18 cellular contexts compared by ENCODE assay signal in the genomic region with DNA sequence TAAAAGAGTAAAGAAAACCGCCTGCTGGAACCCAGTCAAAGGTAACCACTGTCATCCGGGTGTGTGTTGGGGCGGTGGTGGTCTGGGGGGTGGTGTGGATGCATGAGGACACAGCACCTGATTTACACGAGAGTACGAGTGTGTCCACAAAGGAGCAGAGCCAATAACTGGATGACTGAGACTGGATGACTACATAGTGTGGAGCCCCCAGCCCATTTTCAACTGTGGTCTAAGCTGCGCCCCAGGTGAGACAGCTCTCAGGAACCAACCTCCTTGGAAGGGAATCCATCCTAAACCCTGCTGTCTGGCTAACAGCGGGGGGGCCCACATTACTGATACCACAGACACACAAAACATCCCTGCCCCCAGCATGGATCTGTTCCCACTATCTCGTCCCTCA. TPM values are rescaled to one million over a fixed set of nuclear protein-coding genes. Genes with fewer than 3 reads are reported as not detected.
DNase-seq lines count a peak whose midpoint lies in the region; ATAC-seq and TF ChIP-seq lines count a peak whose summit lies in the region.
"Had no signal": no experiment of that assay in that cellular context is flagged by ENCODE, and none has a peak within 500 bp of the region (broad histone marks: within the 10 kb centered on the region; RNA-seq: fewer than 3 reads in every experiment).

No MANE protein-coding gene starts in this region.

- peaks cover 7% of the 10 kb centered on the region for H3K27me3 ChIP-seq in hepatocyte
- no peaks in the 10 kb centered on the region for H3K27me3 ChIP-seq in upper lobe of right lung
- H3K27me3 ChIP-seq in left ventricle myocardium inferior (ENCODE audit: low read depth) = peaks cover 30% of the 10 kb centered on the region
- H3K27me3 ChIP-seq: SJCRH30 had no signal

- no peaks in the 10 kb centered on the region for H3K4me1 ChIP-seq in hepatocyte (ENCODE audit: insufficient read depth)
- peaks cover 9% of the 10 kb centered on the region for H3K4me1 ChIP-seq in upper lobe of right lung
- peaks cover 10% of the 10 kb centered on the region for H3K4me1 ChIP-seq in left ventricle myocardium inferior
- H3K4me1 ChIP-seq: SJCRH30 had no signal

- intact Hi-C loops in upper lobe of right lung (cut with DNase I) = loop anchor here (10.0 kb wide), 1 partner anchor 407 kb away; no protein-coding TSS in a partner anchor
- intact Hi-C loops in left ventricle myocardium inferior (cut with micrococcal nuclease) = no loop called here

- WGBS in hepatocyte (ENCODE audit: low lambda C conversion rate, missing lambda C conversion rate) = 85% methylated on average over 8 of the region's 8 CpGs

- H3K27me3 Mint-ChIP-seq in brain (peaks cover 17% of the 10 kb centered on the region), HFFc6 (ENCODE audit: insufficient read depth) (peaks cover 6% of the 10 kb centered on the region)

- no peak overlapping the region for H3K27ac ChIP-seq in hepatocyte
- no peak overlapping the region for H3K27ac ChIP-seq in upper lobe of right lung
- no peak overlapping the region for H3K27ac ChIP-seq in left ventricle myocardium inferior (replicated peaks)
- H3K27ac ChIP-seq: 22Rv1, SJCRH30 had no signal

- H3K4me2 ChIP-seq in hepatocyte = peak overlapping the region; percentile 49

- TF ChIP-seq CTCF in brain (conservative IDR thresholded peaks at IDR 0.05) (no peak), hepatocyte (IDR thresholded peaks at IDR 0.05; ENCODE audit: poor library complexity) (no peak), upper lobe of right lung (IDR thresholded peaks at IDR 0.05) (no peak), left ventricle myocardium inferior (IDR thresholded peaks at IDR 0.05; ENCODE audit: borderline replicate concordance) (no peak), HFFc6 (IDR thresholded peaks at IDR 0.05) (no peak)

- H3K9me3 ChIP-seq in hepatocyte (ENCODE audit: low read depth) (no peaks in the 10 kb centered on the region), upper lobe of right lung (no peaks in the 10 kb centered on the region), left ventricle myocardium inferior (replicated peaks) (no peaks in the 10 kb centered on the region)
- H3K9me3 ChIP-seq: SJCRH30 had no signal

- DNase-seq in NCI-H2029 treated with DMSO at 0.1 percent for 48 hours (lab: John Stamatoyannopoulos, UW) = peak; percentile 7
- no peak for DNase-seq in NCI-H2029 (lab: John Stamatoyannopoulos, UW)
- no peak for DNase-seq in hepatocyte (ENCODE audit: low spot score)
- DNase-seq in upper lobe of right lung = no peak
- DNase-seq in left ventricle myocardium inferior = no peak
- no peak for DNase-seq in HFFc6
- DNase-seq: DND-41, Kasumi-1, MM.1S, NCI-H1105, NCI-H774, OCI-M1, SJCRH30 had no signal

- peak overlapping the region in 4 of 5 experiments; percentile 60 to 85 (median 80) for H3K4me3 Mint-ChIP-seq in brain
- no peak overlapping the region for H3K4me3 Mint-ChIP-seq in HFFc6
- H3K4me3 Mint-ChIP-seq: CD14-positive monocyte, IgD-negative memory B cell had no signal

- ATAC-seq in upper lobe of right lung = no peak
- ATAC-seq in HG03565 (IDR thresholded peaks at IDR 0.05; ENCODE audit: unreplicated experiment) = no peak

- H3K9me3 Mint-ChIP-seq in brain = peaks cover 6 to 47% (median 16%) of the 10 kb centered on the region in 5 experiments
- H3K9me3 Mint-ChIP-seq in HFFc6 = no peaks in the 10 kb centered on the region; the same call in 1 of the 2 replicates
- H3K9me3 Mint-ChIP-seq: IgD-negative memory B cell had no signal

- no peaks in the 10 kb centered on the region for H3K9me2 ChIP-seq in hepatocyte (replicated peaks; ENCODE audit: insufficient read depth)

- H3K4me1 Mint-ChIP-seq in brain (peaks cover 33% of the 10 kb centered on the region), HFFc6 (ENCODE audit: low read depth) (peaks cover 5% of the 10 kb centered on the region)

- no peak overlapping the region for H2AFZ ChIP-seq in hepatocyte

- H3K4me3 ChIP-seq in hepatocyte (no peak overlapping the region), upper lobe of right lung (peak overlapping the region; percentile 37), left ventricle myocardium inferior (no peak overlapping the region)
- H3K4me3 ChIP-seq: SJCRH30 had no signal

- H3K36me3 Mint-ChIP-seq in brain (peaks cover 44% of the 10 kb centered on the region), HFFc6 (ENCODE audit: low read depth) (peaks cover 10% of the 10 kb centered on the region)
- H3K36me3 Mint-ChIP-seq: IgD-negative memory B cell had no signal

- no peaks in the 10 kb centered on the region for H3K79me2 ChIP-seq in hepatocyte

- H3K27ac Mint-ChIP-seq in brain = peak overlapping the region in 3 of 5 experiments; percentile 12 to 70 (median 61)
- H3K27ac Mint-ChIP-seq in HFFc6 = no peak overlapping the region
- H3K27ac Mint-ChIP-seq: CD14-positive monocyte, IgD-negative memory B cell had no signal

- H4K20me1 ChIP-seq in hepatocyte (ENCODE audit: insufficient read depth, poor library complexity, severe bottlenecking) = no peaks in the 10 kb centered on the region

- H3K36me3 ChIP-seq in hepatocyte (replicated peaks; ENCODE audit: insufficient read depth, low read depth) (no peaks in the 10 kb centered on the region), upper lobe of right lung (no peaks in the 10 kb centered on the region), left ventricle myocardium inferior (no peaks in the 10 kb centered on the region)
- H3K36me3 ChIP-seq: SJCRH30 had no signal

RNA-seq across cellular contexts. Expression of a gene that starts 5.6 kb away (rescaled TPM):
- 1.5 TPM for polyA plus RNA-seq in brain (ENCODE audit: insufficient read depth, low read depth, low replicate concordance)
- total RNA-seq in hepatocyte = 5.8 and 8.7 TPM in 2 replicates
- polyA plus RNA-seq in hepatocyte = 3.0 and 4.9 TPM in 2 replicates
- 53.5 TPM for total RNA-seq in upper lobe of right lung
- total RNA-seq in left ventricle myocardium inferior = 8.9 TPM
- 1 to 10 TPM; 4.7 to 8.2 (median 6.5) TPM for total RNA-seq in HFFc6 (2021; fragmentation: NEBNext Ultra II Directional; extraction: Animal tissue kit (Norgen Biotek cat#: 25700))
- total RNA-seq: SJCRH30 had no signal
- polyA plus RNA-seq: CD14-positive monocyte had no signal
